39 cellular contexts compared by ENCODE assay signal in genomic region chr2:166996465-166996864, GRCh38.
"Had no signal": no experiment of that assay in that cellular context is flagged by ENCODE, and none has a peak within 500 bp of the region (broad histone marks: within the 10 kb centered on the region; RNA-seq: fewer than 3 reads in every experiment).

No MANE protein-coding gene starts in this region.

- H3K4me3 ChIP-seq: adrenal gland, ascending aorta, body of pancreas, breast epithelium, cardiac muscle cell had no signal

- H3K4me1 Mint-ChIP-seq: activated naive CD4-positive, alpha-beta T cell treated with anti-CD3 and anti-CD28 coated beads, Interleukin-2, amount 10 ng/mL, durations not matched to agents 7 days and 5 days; activated naive CD4-positive, alpha-beta T cell treated with anti-CD3 and anti-CD28 coated beads, Interleukin-2, amount 50 U/mL, for 24 hours; activated naive CD8-positive, alpha-beta T cell treated with anti-CD3 and anti-CD28 coated beads for 36 hours; activated naive CD8-positive, alpha-beta T cell treated with anti-CD3 and anti-CD28 coated beads, Interleukin-2, amount 10 ng/mL, durations not matched to agents 7 days and 5 days; activated naive CD8-positive, alpha-beta T cell treated with anti-CD3 and anti-CD28 coated beads, Interleukin-2, amount 50 U/mL, for 24 hours; activated T-helper 17 cell treated with anti-CD3 and anti-CD28 coated beads, Interleukin-2, amount 50 U/mL, for 72 hours; brain; central memory CD8-positive, alpha-beta T cell had no signal

- H3K27me3 Mint-ChIP-seq: activated naive CD4-positive, alpha-beta T cell treated with anti-CD3 and anti-CD28 coated beads, Interleukin-2, amount 10 ng/mL, durations not matched to agents 7 days and 5 days; activated naive CD4-positive, alpha-beta T cell treated with anti-CD3 and anti-CD28 coated beads, Interleukin-2, amount 50 U/mL, for 24 hours; activated naive CD8-positive, alpha-beta T cell; activated naive CD8-positive, alpha-beta T cell treated with anti-CD3 and anti-CD28 coated beads for 36 hours; activated naive CD8-positive, alpha-beta T cell treated with anti-CD3 and anti-CD28 coated beads, Interleukin-2, amount 10 ng/mL, durations not matched to agents 7 days and 5 days; activated naive CD8-positive, alpha-beta T cell treated with anti-CD3 and anti-CD28 coated beads, Interleukin-2, amount 50 U/mL, for 24 hours; activated T-helper 17 cell treated with anti-CD3 and anti-CD28 coated beads, Interleukin-2, amount 50 U/mL, for 72 hours; brain; central memory CD8-positive, alpha-beta T cell had no signal

- DNase-seq: activated effector memory CD4-positive, alpha-beta T cell treated with anti-CD3 and anti-CD28 coated beads, Interleukin-2, amount 50 U/mL, for 16 hours; activated effector memory CD4-positive, alpha-beta T cell treated with Interleukin-2 at 50 U/mL for 16 hours; activated gamma-delta T cell; activated gamma-delta T cell treated with Interleukin-2 at 50 U/mL for 16 hours; activated naive CD4-positive, alpha-beta T cell; activated naive CD4-positive, alpha-beta T cell treated with anti-CD3 and anti-CD28 coated beads for 36 hours; activated naive CD4-positive, alpha-beta T cell treated with anti-CD3 and anti-CD28 coated beads, Interleukin-2, amount 10 ng/mL, durations not matched to agents 7 days and 5 days; activated naive CD4-positive, alpha-beta T cell treated with anti-CD3 and anti-CD28 coated beads, Interleukin-2, amount 50 U/mL, for 16 hours; activated naive CD4-positive, alpha-beta T cell treated with Interleukin-2 at 50 U/mL for 16 hours; activated naive CD8-positive, alpha-beta T cell treated with anti-CD3 and anti-CD28 coated beads for 36 hours; activated naive CD8-positive, alpha-beta T cell treated with anti-CD3 and anti-CD28 coated beads, Interleukin-2, amount 10 ng/mL, durations not matched to agents 7 days and 5 days; activated naive CD8-positive, alpha-beta T cell treated with anti-CD3 and anti-CD28 coated beads, Interleukin-2, amount 50 U/mL, for 24 hours; activated T-cell treated with anti-CD3 and anti-CD28 coated beads, Interleukin-2, amount 50 U/mL, for 4 hours; activated T-cell treated with anti-CD3 and anti-CD28 coated beads, Interleukin-2, amount 50 U/mL, for 48 hours; activated T-cell treated with anti-CD3 and anti-CD28 coated beads, Interleukin-2, amount 50 U/mL, for 72 hours; adrenal gland; amniotic stem cell; amygdala; anterior cingulate cortex; aorta; body of pancreas; brain microvascular endothelial cell; caudate nucleus; central memory CD4-positive, alpha-beta T cell; cerebellar nuclear complex had no signal

- H3K27ac Mint-ChIP-seq: activated naive CD4-positive, alpha-beta T cell treated with anti-CD3 and anti-CD28 coated beads for 36 hours; activated naive CD4-positive, alpha-beta T cell treated with anti-CD3 and anti-CD28 coated beads, Interleukin-2, amount 10 ng/mL, durations not matched to agents 7 days and 5 days; activated naive CD4-positive, alpha-beta T cell treated with anti-CD3 and anti-CD28 coated beads, Interleukin-2, amount 50 U/mL, for 24 hours; activated naive CD4-positive, alpha-beta T cell treated with anti-CD3 and anti-CD28 coated beads, Interleukin-2, amount 50 U/mL, for 72 hours; activated naive CD8-positive, alpha-beta T cell; activated naive CD8-positive, alpha-beta T cell treated with anti-CD3 and anti-CD28 coated beads for 36 hours; activated naive CD8-positive, alpha-beta T cell treated with anti-CD3 and anti-CD28 coated beads, Interleukin-2, amount 10 ng/mL, durations not matched to agents 7 days and 5 days; activated naive CD8-positive, alpha-beta T cell treated with anti-CD3 and anti-CD28 coated beads, Interleukin-2, amount 50 U/mL, for 24 hours; activated T-cell treated with anti-CD3 and anti-CD28 coated beads, Interleukin-2, amount 50 U/mL, for 72 hours; activated T-helper 1 cell treated with anti-CD3 and anti-CD28 coated beads, Interleukin-12 subunit alpha, Interleukin-12 subunit beta, Interleukin-2, Interleukin-4 antibody, amounts not matched to agents 30 ng/mL and 10 ng/mL and 1 ng/mL, durations not matched to agents 14 hours and 24 hours and 36 hours; activated T-helper 17 cell treated with anti-CD3 and anti-CD28 coated beads, Interleukin-2, amount 50 U/mL, for 72 hours; activated T-helper 2 cell treated with anti-CD3 and anti-CD28 coated beads, Interferon-gamma antibody, Interleukin-2, Interleukin-4, amounts not matched to agents 10 μg/mL and 5 μg/mL and 100 μg/mL, durations not matched to agents 14 hours and 24 hours and 36 hours; brain had no signal

- H3K36me3 Mint-ChIP-seq: activated naive CD4-positive, alpha-beta T cell treated with anti-CD3 and anti-CD28 coated beads, Interleukin-2, amount 10 ng/mL, durations not matched to agents 7 days and 5 days; activated naive CD4-positive, alpha-beta T cell treated with anti-CD3 and anti-CD28 coated beads, Interleukin-2, amount 50 U/mL, for 24 hours; activated naive CD4-positive, alpha-beta T cell treated with anti-CD3 and anti-CD28 coated beads, Interleukin-2, amount 50 U/mL, for 72 hours; activated naive CD8-positive, alpha-beta T cell; activated naive CD8-positive, alpha-beta T cell treated with anti-CD3 and anti-CD28 coated beads for 36 hours; activated naive CD8-positive, alpha-beta T cell treated with anti-CD3 and anti-CD28 coated beads, Interleukin-2, amount 10 ng/mL, durations not matched to agents 7 days and 5 days; brain had no signal

- H3K27me3 ChIP-seq: adrenal gland, ascending aorta, body of pancreas, brain microvascular endothelial cell, breast epithelium, cardiac muscle cell had no signal

- H3K4me3 Mint-ChIP-seq: activated naive CD4-positive, alpha-beta T cell treated with anti-CD3 and anti-CD28 coated beads for 36 hours; activated naive CD4-positive, alpha-beta T cell treated with anti-CD3 and anti-CD28 coated beads, Interleukin-2, amount 10 ng/mL, durations not matched to agents 7 days and 5 days; activated naive CD4-positive, alpha-beta T cell treated with anti-CD3 and anti-CD28 coated beads, Interleukin-2, amount 50 U/mL, for 24 hours; activated naive CD8-positive, alpha-beta T cell; activated naive CD8-positive, alpha-beta T cell treated with anti-CD3 and anti-CD28 coated beads for 36 hours; activated naive CD8-positive, alpha-beta T cell treated with anti-CD3 and anti-CD28 coated beads, Interleukin-2, amount 10 ng/mL, durations not matched to agents 7 days and 5 days; activated naive CD8-positive, alpha-beta T cell treated with anti-CD3 and anti-CD28 coated beads, Interleukin-2, amount 50 U/mL, for 24 hours; activated T-cell treated with anti-CD3 and anti-CD28 coated beads, Interleukin-2, amount 50 U/mL, for 4 hours; activated T-cell treated with anti-CD3 and anti-CD28 coated beads, Interleukin-2, amount 50 U/mL, for 72 hours; activated T-helper 1 cell treated with anti-CD3 and anti-CD28 coated beads, Interleukin-12 subunit alpha, Interleukin-12 subunit beta, Interleukin-2, Interleukin-4 antibody, amounts not matched to agents 30 ng/mL and 10 ng/mL and 1 ng/mL, durations not matched to agents 14 hours and 24 hours and 36 hours; activated T-helper 17 cell treated with anti-CD3 and anti-CD28 coated beads, Interleukin-2, amount 50 U/mL, for 72 hours; brain; central memory CD8-positive, alpha-beta T cell had no signal

- H3K9me3 ChIP-seq: adrenal gland, ascending aorta, body of pancreas, breast epithelium had no signal

- FAIRE-seq: astrocyte, bronchial epithelial cell, colon had no signal

- H3K36me3 ChIP-seq: adrenal gland, ascending aorta, brain microvascular endothelial cell, breast epithelium, cardiac muscle cell had no signal

- ATAC-seq: activated naive CD4-positive, alpha-beta T cell treated with anti-CD3 and anti-CD28 coated beads, Interleukin-2, amount 50 U/mL, for 72 hours; activated naive CD8-positive, alpha-beta T cell treated with anti-CD3 and anti-CD28 coated beads, Interleukin-2, amount 50 U/mL, for 24 hours; activated T-cell treated with anti-CD3 and anti-CD28 coated beads, Interleukin-2, amount 50 U/mL, for 4 hours; activated T-cell treated with anti-CD3 and anti-CD28 coated beads, Interleukin-2, amount 50 U/mL, for 72 hours; activated T-helper 17 cell treated with anti-CD3 and anti-CD28 coated beads, Interleukin-2, amount 50 U/mL, for 72 hours; body of pancreas had no signal

- H3K9me3 Mint-ChIP-seq: activated naive CD4-positive, alpha-beta T cell treated with anti-CD3 and anti-CD28 coated beads, Interleukin-2, amount 10 ng/mL, durations not matched to agents 7 days and 5 days; activated naive CD4-positive, alpha-beta T cell treated with anti-CD3 and anti-CD28 coated beads, Interleukin-2, amount 50 U/mL, for 24 hours; activated naive CD8-positive, alpha-beta T cell treated with anti-CD3 and anti-CD28 coated beads for 36 hours; activated naive CD8-positive, alpha-beta T cell treated with anti-CD3 and anti-CD28 coated beads, Interleukin-2, amount 10 ng/mL, durations not matched to agents 7 days and 5 days; activated T-cell treated with anti-CD3 and anti-CD28 coated beads, Interleukin-2, amount 50 U/mL, for 72 hours; activated T-helper 1 cell treated with anti-CD3 and anti-CD28 coated beads, Interleukin-12 subunit alpha, Interleukin-12 subunit beta, Interleukin-2, Interleukin-4 antibody, amounts not matched to agents 30 ng/mL and 10 ng/mL and 1 ng/mL, durations not matched to agents 14 hours and 24 hours and 36 hours; central memory CD8-positive, alpha-beta T cell had no signal

- H3K27ac ChIP-seq: adrenal gland, ascending aorta, body of pancreas, brain microvascular endothelial cell, breast epithelium, cardiac muscle cell had no signal

- H3K4me1 ChIP-seq: adrenal gland, ascending aorta, body of pancreas, breast epithelium had no signal
